Comparison of ENCODE assay signal across 1 cellular context in the genomic region with DNA sequence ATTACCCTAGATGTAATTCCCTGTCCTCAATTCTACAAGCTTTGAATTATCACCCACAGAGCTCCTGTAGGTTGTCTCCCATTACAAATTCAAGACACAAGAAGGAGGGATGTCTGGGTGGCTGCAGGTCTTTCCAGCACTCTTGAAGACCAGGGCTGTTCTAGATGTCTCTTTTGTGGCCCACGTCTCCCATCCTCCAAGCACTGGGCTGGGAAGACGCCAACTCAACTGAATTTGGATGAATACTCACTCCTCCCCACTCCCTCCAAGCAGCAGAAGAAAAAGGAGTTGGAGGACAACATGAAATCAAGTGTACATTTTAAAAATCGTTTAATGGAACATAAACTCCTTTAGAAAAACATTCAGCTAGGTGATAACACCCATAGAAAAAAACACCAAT.
TF ChIP-seq lines count a peak whose summit lies in the region.

No MANE protein-coding gene starts in this region.

TF ChIP-seq in GM12878, 131 proteins besides CTCF, POLR2A, EP300 and RAD21 (continued from another document):
- TF ChIP-seq ZBTB33 (IDR thresholded peaks at IDR 0.05): no peak
- no peak for TF ChIP-seq JUNB (IDR thresholded peaks at IDR 0.05)
- no peak for TF ChIP-seq YBX1 (IDR thresholded peaks at IDR 0.05)
- TF ChIP-seq ESRRA (IDR thresholded peaks at IDR 0.05; ENCODE audit: low read length): no peak
- TF ChIP-seq IKZF1 (conservative IDR thresholded peaks at IDR 0.05): no peak
- TF ChIP-seq ZBTB11 (CRISPR knock-in tag; IDR thresholded peaks at IDR 0.05): no peak
- TF ChIP-seq, protein P1, sequence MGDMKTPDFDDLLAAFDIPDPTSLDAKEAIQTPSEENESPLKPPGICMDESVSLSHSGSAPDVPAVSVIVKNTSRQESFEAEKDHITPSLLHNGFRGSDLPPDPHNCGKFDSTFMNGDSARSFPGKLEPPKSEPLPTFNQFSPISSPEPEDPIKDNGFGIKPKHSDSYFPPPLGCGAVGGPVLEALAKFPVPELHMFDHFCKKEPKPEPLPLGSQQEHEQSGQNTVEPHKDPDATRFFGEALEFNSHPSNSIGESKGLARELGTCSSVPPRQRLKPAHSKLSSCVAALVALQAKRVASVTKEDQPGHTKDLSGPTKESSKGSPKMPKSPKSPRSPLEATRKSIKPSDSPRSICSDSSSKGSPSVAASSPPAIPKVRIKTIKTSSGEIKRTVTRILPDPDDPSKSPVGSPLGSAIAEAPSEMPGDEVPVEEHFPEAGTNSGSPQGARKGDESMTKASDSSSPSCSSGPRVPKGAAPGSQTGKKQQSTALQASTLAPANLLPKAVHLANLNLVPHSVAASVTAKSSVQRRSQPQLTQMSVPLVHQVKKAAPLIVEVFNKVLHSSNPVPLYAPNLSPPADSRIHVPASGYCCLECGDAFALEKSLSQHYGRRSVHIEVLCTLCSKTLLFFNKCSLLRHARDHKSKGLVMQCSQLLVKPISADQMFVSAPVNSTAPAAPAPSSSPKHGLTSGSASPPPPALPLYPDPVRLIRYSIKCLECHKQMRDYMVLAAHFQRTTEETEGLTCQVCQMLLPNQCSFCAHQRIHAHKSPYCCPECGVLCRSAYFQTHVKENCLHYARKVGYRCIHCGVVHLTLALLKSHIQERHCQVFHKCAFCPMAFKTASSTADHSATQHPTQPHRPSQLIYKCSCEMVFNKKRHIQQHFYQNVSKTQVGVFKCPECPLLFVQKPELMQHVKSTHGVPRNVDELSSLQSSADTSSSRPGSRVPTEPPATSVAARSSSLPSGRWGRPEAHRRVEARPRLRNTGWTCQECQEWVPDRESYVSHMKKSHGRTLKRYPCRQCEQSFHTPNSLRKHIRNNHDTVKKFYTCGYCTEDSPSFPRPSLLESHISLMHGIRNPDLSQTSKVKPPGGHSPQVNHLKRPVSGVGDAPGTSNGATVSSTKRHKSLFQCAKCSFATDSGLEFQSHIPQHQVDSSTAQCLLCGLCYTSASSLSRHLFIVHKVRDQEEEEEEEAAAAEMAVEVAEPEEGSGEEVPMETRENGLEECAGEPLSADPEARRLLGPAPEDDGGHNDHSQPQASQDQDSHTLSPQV (IDR thresholded peaks at IDR 0.05): no peak
- no peak for TF ChIP-seq POU2F2 (IDR thresholded peaks at IDR 0.05; ENCODE audit: borderline replicate concordance, low read depth, low read length)
- no peak for TF ChIP-seq BCL11A (IDR thresholded peaks at IDR 0.05; ENCODE audit: low read depth, low read length)
- TF ChIP-seq, protein P2, sequence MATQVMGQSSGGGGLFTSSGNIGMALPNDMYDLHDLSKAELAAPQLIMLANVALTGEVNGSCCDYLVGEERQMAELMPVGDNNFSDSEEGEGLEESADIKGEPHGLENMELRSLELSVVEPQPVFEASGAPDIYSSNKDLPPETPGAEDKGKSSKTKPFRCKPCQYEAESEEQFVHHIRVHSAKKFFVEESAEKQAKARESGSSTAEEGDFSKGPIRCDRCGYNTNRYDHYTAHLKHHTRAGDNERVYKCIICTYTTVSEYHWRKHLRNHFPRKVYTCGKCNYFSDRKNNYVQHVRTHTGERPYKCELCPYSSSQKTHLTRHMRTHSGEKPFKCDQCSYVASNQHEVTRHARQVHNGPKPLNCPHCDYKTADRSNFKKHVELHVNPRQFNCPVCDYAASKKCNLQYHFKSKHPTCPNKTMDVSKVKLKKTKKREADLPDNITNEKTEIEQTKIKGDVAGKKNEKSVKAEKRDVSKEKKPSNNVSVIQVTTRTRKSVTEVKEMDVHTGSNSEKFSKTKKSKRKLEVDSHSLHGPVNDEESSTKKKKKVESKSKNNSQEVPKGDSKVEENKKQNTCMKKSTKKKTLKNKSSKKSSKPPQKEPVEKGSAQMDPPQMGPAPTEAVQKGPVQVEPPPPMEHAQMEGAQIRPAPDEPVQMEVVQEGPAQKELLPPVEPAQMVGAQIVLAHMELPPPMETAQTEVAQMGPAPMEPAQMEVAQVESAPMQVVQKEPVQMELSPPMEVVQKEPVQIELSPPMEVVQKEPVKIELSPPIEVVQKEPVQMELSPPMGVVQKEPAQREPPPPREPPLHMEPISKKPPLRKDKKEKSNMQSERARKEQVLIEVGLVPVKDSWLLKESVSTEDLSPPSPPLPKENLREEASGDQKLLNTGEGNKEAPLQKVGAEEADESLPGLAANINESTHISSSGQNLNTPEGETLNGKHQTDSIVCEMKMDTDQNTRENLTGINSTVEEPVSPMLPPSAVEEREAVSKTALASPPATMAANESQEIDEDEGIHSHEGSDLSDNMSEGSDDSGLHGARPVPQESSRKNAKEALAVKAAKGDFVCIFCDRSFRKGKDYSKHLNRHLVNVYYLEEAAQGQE (IDR thresholded peaks at IDR 0.05; ENCODE audit: low read depth, low read length): no peak
- no peak for TF ChIP-seq ZNF217 (IDR thresholded peaks at IDR 0.05)
